In the genomic region with DNA sequence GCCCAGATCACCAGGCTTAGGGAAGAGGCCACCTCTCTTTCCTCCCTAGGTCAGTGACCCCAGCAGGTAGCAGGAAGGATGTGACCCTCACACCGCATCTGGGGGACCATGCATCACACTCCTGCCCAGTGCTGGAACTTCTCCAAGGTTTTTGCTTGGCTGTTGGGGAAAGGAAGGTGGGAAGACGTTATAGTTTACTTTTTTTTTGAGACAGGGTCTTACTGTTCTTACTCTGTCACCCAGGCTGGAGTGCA, we compare ENCODE assay signal across 22 cellular contexts. TPM values are rescaled to one million over a fixed set of nuclear protein-coding genes. Genes with fewer than 3 reads are reported as not detected.
DNase-seq lines count a peak whose midpoint lies in the region; ATAC-seq and TF ChIP-seq lines count a peak whose summit lies in the region.
"Had no signal": no experiment of that assay in that cellular context is flagged by ENCODE, and none has a peak within 500 bp of the region (broad histone marks: within the 10 kb centered on the region; RNA-seq: fewer than 3 reads in every experiment).

No MANE protein-coding gene starts in this region.

- no peaks in the 10 kb centered on the region for H3K36me3 Mint-ChIP-seq in MCF 10A (ENCODE audit: insufficient read depth, unreplicated experiment)
- H3K36me3 Mint-ChIP-seq in H9 (ENCODE audit: insufficient read depth in 1 of 3, low read depth in 3 of 3): no peaks in the 10 kb centered on the region
- H3K36me3 Mint-ChIP-seq: activated CD8-positive, alpha-beta memory T cell treated with anti-CD3 and anti-CD28 coated beads, Interleukin-2, amount 10 ng/mL, durations not matched to agents 7 days and 5 days; naive B cell had no signal

- no TSS peak for BruUV-seq in MCF 10A (replicated peaks; lab: Mats Ljungman, UMichigan)
- no TSS peak for BruUV-seq in mammary epithelial cell (replicated peaks; lab: Mats Ljungman, UMichigan)

- H2BK120ac ChIP-seq in H9 (ENCODE audit: low read depth, low read length, poor library complexity, severe bottlenecking): no peak overlapping the region

- in situ Hi-C loops in mammary epithelial cell (cut with MboI; ENCODE audit: low sequenced_read_pairs in 2 of 2): no loop called here

- H3K4me3 Mint-ChIP-seq in MCF 10A (ENCODE audit: unreplicated experiment): no peak overlapping the region
- H3K4me3 Mint-ChIP-seq in H9: no peak overlapping the region
- H3K4me3 Mint-ChIP-seq: activated CD4-positive, alpha-beta T cell treated with anti-CD3 and anti-CD28 coated beads for 36 hours; activated CD8-positive, alpha-beta memory T cell treated with anti-CD3 and anti-CD28 coated beads, Interleukin-2, amount 10 ng/mL, durations not matched to agents 7 days and 5 days; activated naive CD8-positive, alpha-beta T cell treated with anti-CD3 and anti-CD28 coated beads, Interleukin-2, amount 50 U/mL, for 24 hours; naive B cell had no signal

- no peak for TF ChIP-seq EP300 in sigmoid colon (IDR thresholded peaks at IDR 0.05)
- TF ChIP-seq EP300 in upper lobe of left lung (IDR thresholded peaks at IDR 0.05): no peak

- H4K91ac ChIP-seq in H9 (ENCODE audit: insufficient read length, low read depth, low read length): no peak overlapping the region

- no peak overlapping the region for H4K8ac ChIP-seq in H9 (replicated peaks; ENCODE audit: insufficient read length, low read depth, low read length)

- TF ChIP-seq CTCF in MCF 10A (IDR thresholded peaks at IDR 0.05; ENCODE audit: unreplicated experiment) (no peak), mammary epithelial cell (conservative IDR thresholded peaks at IDR 0.05 in 1 of 2, IDR thresholded peaks at IDR 0.05 in 1 of 2; ENCODE audit: extremely low read depth in 1 of 2, insufficient read depth in 1 of 2, low read depth in 1 of 2, low read length in 2 of 2) (no peak), dorsolateral prefrontal cortex (IDR thresholded peaks at IDR 0.05 in 54 of 56, conservative IDR thresholded peaks at IDR 0.05 in 2 of 56; ENCODE audit: low read depth in 1 of 56, partially characterized antibody in 56 of 56) (no peak), sigmoid colon (IDR thresholded peaks at IDR 0.05) (no peak), upper lobe of left lung (IDR thresholded peaks at IDR 0.05) (no peak), H9 (conservative IDR thresholded peaks at IDR 0.05) (no peak)

- no peaks in the 10 kb centered on the region for H3K23me2 ChIP-seq in H9 (ENCODE audit: insufficient read length, low read depth, low read length, poor library complexity, severe bottlenecking)

- no peaks in the 10 kb centered on the region for H3K9me3 Mint-ChIP-seq in MCF 10A (ENCODE audit: unreplicated experiment)
- H3K9me3 Mint-ChIP-seq in H9: no peaks in the 10 kb centered on the region
- H3K9me3 Mint-ChIP-seq: activated naive CD8-positive, alpha-beta T cell treated with anti-CD3 and anti-CD28 coated beads, Interleukin-2, amount 50 U/mL, for 24 hours; naive B cell had no signal

- H4K20me1 ChIP-seq in mammary epithelial cell (ENCODE audit: insufficient read depth, low read length) (no peaks in the 10 kb centered on the region), H9 (ENCODE audit: control insufficient read depth, insufficient read depth, insufficient read length) (no peaks in the 10 kb centered on the region)

- H3K79me2 ChIP-seq in mammary epithelial cell (ENCODE audit: insufficient read depth, low read length) (no peaks in the 10 kb centered on the region), H9 (ENCODE audit: insufficient read depth, low read length) (no peaks in the 10 kb centered on the region)

- H3K36me3 ChIP-seq in mammary epithelial cell (ENCODE audit: insufficient read depth, low read length) (no peaks in the 10 kb centered on the region), sigmoid colon (peaks cover 0 to 15% (median 2%) of the 10 kb centered on the region in 4 donors), upper lobe of left lung (peaks cover 0 to 14% (median 2%) of the 10 kb centered on the region in 4 donors)

- ATAC-seq in upper lobe of left lung (ENCODE audit: low FRiP score in 2 of 2) (no peak), HG02884 (IDR thresholded peaks at IDR 0.05; ENCODE audit: unreplicated experiment) (no peak)
- ATAC-seq: activated CD4-positive, alpha-beta T cell treated with anti-CD3 and anti-CD28 coated beads for 36 hours; activated CD8-positive, alpha-beta memory T cell treated with anti-CD3 and anti-CD28 coated beads, Interleukin-2, amount 10 ng/mL, durations not matched to agents 7 days and 5 days; activated naive CD8-positive, alpha-beta T cell treated with anti-CD3 and anti-CD28 coated beads, Interleukin-2, amount 50 U/mL, for 24 hours had no signal

- no peak for DNase-seq in MCF 10A (ENCODE audit: unreplicated experiment)
- DNase-seq in mammary epithelial cell: no peak
- DNase-seq in dorsolateral prefrontal cortex: peak in 1 of 10 donors; percentile 15
- peak; percentile 67 for DNase-seq in sigmoid colon
- no peak for DNase-seq in upper lobe of left lung
- no peak for DNase-seq in NCI-H2107 (lab: John Stamatoyannopoulos, UW)
- no peak for DNase-seq in H9
- DNase-seq: activated CD4-positive, alpha-beta T cell treated with anti-CD3 and anti-CD28 coated beads for 36 hours; activated CD8-positive, alpha-beta memory T cell treated with anti-CD3 and anti-CD28 coated beads, Interleukin-2, amount 10 ng/mL, durations not matched to agents 7 days and 5 days; activated naive CD8-positive, alpha-beta T cell treated with anti-CD3 and anti-CD28 coated beads, Interleukin-2, amount 50 U/mL, for 24 hours; Calu3; effector CD4-positive, alpha-beta T cell; Karpas-422; naive B cell; NCI-H1092 treated with DMSO at 0.1 percent for 48 hours; NCI-H2081 treated with DMSO at 0.1 percent for 48 hours; NCI-H510A; SW 1271 had no signal

- H3K9ac ChIP-seq in mammary epithelial cell (ENCODE audit: insufficient read depth, low read length) (no peak overlapping the region), H9 (ENCODE audit: extremely low read depth, insufficient read length, low read length) (no peak overlapping the region)
- H3K9ac ChIP-seq: BLaER1 had no signal

- intact Hi-C loops in MCF 10A (cut with micrococcal nuclease): no loop called here
- intact Hi-C loops in mammary epithelial cell (cut with micrococcal nuclease): no loop called here
- intact Hi-C loops in dorsolateral prefrontal cortex (cut with DNase I): no loop called here
- intact Hi-C loops in sigmoid colon (cut with DNase I): no loop called here

- H3K23ac ChIP-seq in H9 (ENCODE audit: insufficient read length, low read depth, low read length): no peak overlapping the region

- H3K27me3 ChIP-seq in mammary epithelial cell (ENCODE audit: insufficient read depth, low read length): no peaks in the 10 kb centered on the region
- peaks cover 0 to 5% (median 0%) of the 10 kb centered on the region in 45 donors for H3K27me3 ChIP-seq in dorsolateral prefrontal cortex
- H3K27me3 ChIP-seq in sigmoid colon: no peaks in the 10 kb centered on the region
- H3K27me3 ChIP-seq in upper lobe of left lung: no peaks in the 10 kb centered on the region
- H3K27me3 ChIP-seq in H9 (ENCODE audit: insufficient read depth, low read length): no peaks in the 10 kb centered on the region
- H3K27me3 ChIP-seq: BLaER1, spleen had no signal

- H4K5ac ChIP-seq in H9 (ENCODE audit: insufficient read length, low read depth, low read length): no peak overlapping the region

- dilution Hi-C loops in mammary epithelial cell (cut with HindIII; ENCODE audit: low sequenced_read_pairs): no loop called here

- H2BK20ac ChIP-seq in H9 (ENCODE audit: low read depth, low read length, poor library complexity, severe bottlenecking): no peak overlapping the region

- H3K27me3 Mint-ChIP-seq in MCF 10A (ENCODE audit: insufficient read depth, unreplicated experiment): no peaks in the 10 kb centered on the region
- H3K27me3 Mint-ChIP-seq in H9 (ENCODE audit: low read depth): peaks cover 11% of the 10 kb centered on the region
- H3K27me3 Mint-ChIP-seq: activated CD4-positive, alpha-beta T cell treated with anti-CD3 and anti-CD28 coated beads for 36 hours had no signal

- no peak overlapping the region for H2AK5ac ChIP-seq in H9 (ENCODE audit: insufficient read length, low read length)

- H3K14ac ChIP-seq in H9 (ENCODE audit: insufficient read depth, low read length): no peak overlapping the region

- no peak overlapping the region for H2BK15ac ChIP-seq in H9 (ENCODE audit: low read depth, low read length)

- no peak overlapping the region for H2BK12ac ChIP-seq in H9 (ENCODE audit: insufficient read length, low read depth, low read length)

- CTCF ChIA-PET in MCF 10A (lab: Yijun Ruan, JAX) (no interaction called here), mammary epithelial cell (lab: Charles Lee; ENCODE audit: low non-redundant PET) (no interaction called here)

- H2AFZ ChIP-seq in mammary epithelial cell (ENCODE audit: low read depth, low read length): no peak overlapping the region
- H2AFZ ChIP-seq in H9 (ENCODE audit: low read length): no peak overlapping the region

- H3K27ac ChIP-seq in mammary epithelial cell (ENCODE audit: insufficient read depth, low read depth, low read length): no peak overlapping the region
- H3K27ac ChIP-seq in dorsolateral prefrontal cortex: peak overlapping the region in 58 of 59 donors; percentile 35 to 99 (median 96)
- peak overlapping the region in 3 of 4 donors; percentile 98 to 100 (median 99) for H3K27ac ChIP-seq in sigmoid colon
- H3K27ac ChIP-seq in upper lobe of left lung: peak overlapping the region in 3 of 4 donors; percentile 79 to 85 (median 83)
- H3K27ac ChIP-seq in H9 (ENCODE audit: insufficient read length, low read depth, low read length): no peak overlapping the region
- H3K27ac ChIP-seq: 22Rv1, BLaER1 had no signal

- no peak overlapping the region for H3K4me3 ChIP-seq in mammary epithelial cell (replicated peaks in 1 of 3; ENCODE audit: insufficient read depth in 1 of 3, low read depth in 2 of 3, low read length in 3 of 3)
- peak overlapping the region in 8 of 59 donors; percentile 2 to 52 (median 14) for H3K4me3 ChIP-seq in dorsolateral prefrontal cortex
- no peak overlapping the region for H3K4me3 ChIP-seq in sigmoid colon
- H3K4me3 ChIP-seq in upper lobe of left lung: no peak overlapping the region
- H3K4me3 ChIP-seq: BLaER1, spleen had no signal

- peaks cover 46% of the 10 kb centered on the region for H3K4me1 ChIP-seq in mammary epithelial cell (ENCODE audit: insufficient read depth, low read length)
- peaks cover 0 to 100% (median 100%) of the 10 kb centered on the region in 4 donors for H3K4me1 ChIP-seq in sigmoid colon
- H3K4me1 ChIP-seq in upper lobe of left lung: peaks cover 33 to 53% (median 40%) of the 10 kb centered on the region in 4 donors
- no peaks in the 10 kb centered on the region for H3K4me1 ChIP-seq in H9 (ENCODE audit: insufficient read depth, low read length)

- no peak overlapping the region for H3T11ph ChIP-seq in H9 (ENCODE audit: low read length)

- H3K4me2 ChIP-seq in mammary epithelial cell (ENCODE audit: insufficient read depth, low read depth, low read length) (no peak overlapping the region), H9 (ENCODE audit: insufficient read depth, insufficient read length, low read length) (no peak overlapping the region)
- H3K4me2 ChIP-seq: BLaER1 had no signal

- TF ChIP-seq POLR2A in sigmoid colon (IDR thresholded peaks at IDR 0.05): no peak
- TF ChIP-seq POLR2A in upper lobe of left lung (IDR thresholded peaks at IDR 0.05): no peak

- no peaks in the 10 kb centered on the region for H3K9me3 ChIP-seq in mammary epithelial cell (replicated peaks; ENCODE audit: insufficient read depth, low read length)
- no peaks in the 10 kb centered on the region for H3K9me3 ChIP-seq in sigmoid colon
- no peaks in the 10 kb centered on the region for H3K9me3 ChIP-seq in upper lobe of left lung
- H3K9me3 ChIP-seq in H9 (ENCODE audit: control insufficient read depth, low read depth, low read length): no peaks in the 10 kb centered on the region
- H3K9me3 ChIP-seq: BLaER1, spleen had no signal

- no peak overlapping the region for H3K18ac ChIP-seq in H9 (ENCODE audit: insufficient read length, low read depth, low read length)

- POLR2A ChIA-PET in MCF 10A (lab: Yijun Ruan, JAX): no interaction called here

- no peak overlapping the region for H3K4ac ChIP-seq in H9 (ENCODE audit: low read depth, low read length)

- no peak overlapping the region for H3K56ac ChIP-seq in H9 (ENCODE audit: insufficient read length, low read depth, low read length)

- WGBS in mammary epithelial cell (ENCODE audit: low coverage, missing lambda C conversion rate): 86% methylated on average over 2 of the region's 2 CpGs
- WGBS in sigmoid colon, 2 donors: 73 to 82% methylated on average over 2 of the region's 2 CpGs
- WGBS in upper lobe of left lung, 2 donors: 38 to 56% methylated on average over 1 to 2 of the region's 2 CpGs
- WGBS in H9 (ENCODE audit: extremely low coverage, insufficient read length, low lambda C conversion rate): no CpG with 5 or more reads among the region's 2 CpGs

- H3K79me1 ChIP-seq in H9 (ENCODE audit: insufficient read depth, low read depth, low read length, poor library complexity, severe bottlenecking): no peaks in the 10 kb centered on the region

- H3K27ac Mint-ChIP-seq in MCF 10A (ENCODE audit: low read depth, unreplicated experiment) (peak overlapping the region; percentile 23), H9 (no peak overlapping the region)
- H3K27ac Mint-ChIP-seq: activated CD8-positive, alpha-beta memory T cell treated with anti-CD3 and anti-CD28 coated beads, Interleukin-2, amount 10 ng/mL, durations not matched to agents 7 days and 5 days; activated naive CD8-positive, alpha-beta T cell treated with anti-CD3 and anti-CD28 coated beads, Interleukin-2, amount 50 U/mL, for 24 hours had no signal

- no peak overlapping the region for H2BK5ac ChIP-seq in H9 (ENCODE audit: insufficient read length, low read length)

- H3K4me1 Mint-ChIP-seq in MCF 10A (ENCODE audit: insufficient read depth, unreplicated experiment) (peaks cover 14% of the 10 kb centered on the region), H9 (peaks cover 5 to 40% of the 10 kb centered on the region in 2 experiments)
- H3K4me1 Mint-ChIP-seq: naive B cell had no signal

RNA-seq across cellular contexts. Expression of a gene that starts 8.6 kb away (rescaled TPM):
- total RNA-seq in MCF 10A (2022) (2.8 and 3.1 TPM in 2 replicates), mammary epithelial cell (1 to 10 TPM; 3.1 to 7.3 TPM), dorsolateral prefrontal cortex (100 to 1,000 TPM in 56 of 120 experiments, 10 to 100 TPM in 64; 46.7 to 245 (median 97.2) TPM), sigmoid colon (100 to 1,000 TPM in 3 of 4 donors, 10 to 100 TPM in 1; 82.6 to 141 (median 121) TPM), upper lobe of left lung (10 to 100 TPM; 12.6 to 45.7 (median 21.0) TPM), H9 (2021) (3.5 and 3.8 TPM in 2 replicates)
- polyA plus RNA-seq in mammary epithelial cell (1.6 TPM), sigmoid colon (10 to 100 TPM in 2 of 3 donors, 1 to 10 TPM in 1; 7.6 to 31.2 (median 21.1) TPM)
- 1.2 TPM for polyA minus RNA-seq in mammary epithelial cell

Comparison
In these comparisons a context has a peak if more than half of its experiments do, and no peak if none do; other contexts are left out.
1. H3K27ac ChIP-seq: peak in dorsolateral prefrontal cortex (58 of 59), sigmoid colon (3 of 4) and upper lobe of left lung (3 of 4); none in mammary epithelial cell (single experiment) and H9 (single experiment).